In the genomic region with DNA sequence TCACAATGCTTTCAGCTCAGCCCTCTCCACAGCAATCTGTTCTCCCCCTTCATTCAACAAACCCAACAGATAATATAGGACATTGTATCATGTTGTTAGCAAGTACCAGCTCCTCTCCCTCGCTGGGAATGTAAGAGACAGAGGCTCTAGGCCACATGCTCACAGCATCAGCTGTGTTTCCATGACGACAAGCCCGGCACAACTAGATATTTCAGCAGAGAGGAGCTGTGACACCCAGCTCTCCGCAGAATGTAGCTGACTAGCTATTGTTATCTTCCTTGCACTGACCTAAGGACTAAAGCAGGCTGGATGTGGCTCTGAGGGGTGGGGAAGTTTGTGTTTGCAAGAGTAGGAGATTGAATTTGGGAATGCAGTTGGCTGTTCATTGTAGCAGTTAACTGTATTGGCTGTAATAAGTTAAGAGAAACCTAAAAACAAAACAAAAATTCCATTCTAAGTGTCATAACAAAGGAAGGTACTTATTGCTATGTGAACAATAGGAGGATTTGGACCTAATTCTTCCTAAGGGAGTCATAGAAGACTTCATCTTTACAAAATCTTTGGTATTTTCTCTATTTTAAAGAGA, we compare ENCODE assay signal across 8 cellular contexts. TPM values are rescaled to one million over a fixed set of nuclear protein-coding genes. Genes with fewer than 3 reads are reported as not detected.
DNase-seq lines count a peak whose midpoint lies in the region; ATAC-seq and TF ChIP-seq lines count a peak whose summit lies in the region.
"Had no signal": no experiment of that assay in that cellular context is flagged by ENCODE, and none has a peak within 500 bp of the region (broad histone marks: within the 10 kb centered on the region; RNA-seq: fewer than 3 reads in every experiment).

No MANE protein-coding gene starts in this region.

- no peak overlapping the region for H3K27ac ChIP-seq in adrenal gland
- no peak overlapping the region for H3K27ac ChIP-seq in heart left ventricle

- H3K36me3 ChIP-seq in adrenal gland (replicated peaks in 1 of 2) = no peaks in the 10 kb centered on the region
- H3K36me3 ChIP-seq in heart left ventricle = no peaks in the 10 kb centered on the region

- no peak for TF ChIP-seq CTCF in HFF-Myc (IDR thresholded peaks at IDR 0.05; ENCODE audit: low read depth, low read length, missing control alignments)
- TF ChIP-seq CTCF in adrenal gland (IDR thresholded peaks at IDR 0.05) = no peak
- TF ChIP-seq CTCF in heart left ventricle (IDR thresholded peaks at IDR 0.05) = no peak

- no peaks in the 10 kb centered on the region for H3K4me1 ChIP-seq in adrenal gland (replicated peaks in 1 of 2)
- peaks cover 0 to 17% (median 1%) of the 10 kb centered on the region in 12 donors for H3K4me1 ChIP-seq in heart left ventricle

- 59 to 65% (median 63%) methylated on average over 2 to 4 of the region's 4 CpGs for WGBS in adrenal gland, 4 donors
- 11 to 35% (median 17%) methylated on average over 4 of the region's 4 CpGs for WGBS in heart left ventricle, 4 donors

- TF ChIP-seq POLR2A in adrenal gland (IDR thresholded peaks at IDR 0.05) (no peak), heart left ventricle (IDR thresholded peaks at IDR 0.05) (no peak)

- ATAC-seq in heart left ventricle = peak; percentile 62 to 84 (median 76)

- H3K9me3 ChIP-seq in adrenal gland (replicated peaks in 1 of 3) (no peaks in the 10 kb centered on the region), heart left ventricle (no peaks in the 10 kb centered on the region)

- no peaks in the 10 kb centered on the region for H3K27me3 ChIP-seq in adrenal gland
- H3K27me3 ChIP-seq in heart left ventricle = no peaks in the 10 kb centered on the region

- H3K4me3 ChIP-seq in HFF-Myc (replicated peaks; ENCODE audit: low read depth, low read length) = no peak overlapping the region
- H3K4me3 ChIP-seq in adrenal gland = no peak overlapping the region
- H3K4me3 ChIP-seq in heart left ventricle = no peak overlapping the region

- intact Hi-C loops in adrenal gland (cut with DNase I) (no loop called here), heart left ventricle (cut with DNase I) (loop anchor here in 1 of 10 donors (5.0 kb wide), 1 partner anchor 35 kb away; no protein-coding TSS in a partner anchor), posterior cingulate gyrus (cut with DNase I) (no loop called here)

- DNase-seq in HFF-Myc (ENCODE audit: extremely low read depth, low read depth) = peak; percentile 40
- DNase-seq in adrenal gland = peak in 5 of 7 donors; percentile 13 to 81 (median 23)
- DNase-seq in heart left ventricle = peak in 4 of 5 donors; percentile 32 to 45 (median 38)
- peak; percentile 67 to 97 (median 79) for DNase-seq in posterior cingulate gyrus
- no peak for DNase-seq in HCEC 1CT
- DNase-seq in NCI-H2107 treated with DMSO at 0.1 percent for 48 hours (lab: John Stamatoyannopoulos, UW; ENCODE audit: unreplicated experiment) = no peak
- no peak for DNase-seq in UCSD-AML1 (lab: John Stamatoyannopoulos, UW; ENCODE audit: unreplicated experiment)
- DNase-seq: NCI-H2081 treated with DMSO at 0.1 percent for 48 hours had no signal

RNA-seq across cellular contexts. Expression of a gene that starts 28.0 kb away (rescaled TPM):
- total RNA-seq in adrenal gland (10 to 100 TPM; 19.8 to 59.3 (median 28.6) TPM), heart left ventricle (100 to 1,000 TPM in 1 of 9 donors, 10 to 100 TPM in 8; 25.1 to 111 (median 61.8) TPM)
- polyA plus RNA-seq in adrenal gland (10 to 100 TPM in 2 of 3 donors, 1 to 10 TPM in 1; 9.2 to 28.3 (median 10.7) TPM), heart left ventricle (10 to 100 TPM; 36.4 to 52.4 TPM)

Comparison
In these comparisons a context has a peak if more than half of its experiments do, and no peak if none do; other contexts are left out.
1. DNase-seq: peak in HFF-Myc (single experiment), adrenal gland (5 of 7), heart left ventricle (4 of 5) and posterior cingulate gyrus (10 of 10); none in HCEC 1CT (single experiment), NCI-H2107 treated with DMSO at 0.1 percent for 48 hours (single experiment) and UCSD-AML1 (single experiment).